16 cellular contexts compared by ENCODE assay signal in the genomic region with DNA sequence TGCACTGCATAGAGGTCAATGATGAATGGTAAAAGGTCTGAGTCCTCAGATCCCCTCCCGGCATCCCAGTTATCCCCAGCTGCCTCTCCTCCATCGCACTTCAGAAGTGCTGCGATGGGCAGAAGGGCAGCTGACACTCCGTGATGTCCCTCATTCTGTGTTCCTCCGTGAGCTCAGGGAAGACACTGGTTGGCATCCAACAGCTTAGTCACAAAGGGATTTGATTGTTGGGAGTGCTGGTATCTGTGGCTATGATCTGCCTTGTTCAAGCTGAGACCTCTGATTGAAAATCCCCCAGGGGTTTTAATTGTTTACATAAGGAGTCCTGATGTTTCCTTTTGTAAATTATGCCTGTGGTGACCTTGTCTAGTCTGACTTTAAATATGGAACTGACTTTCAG. TPM values are rescaled to one million over a fixed set of nuclear protein-coding genes. Genes with fewer than 3 reads are reported as not detected.
DNase-seq lines count a peak whose midpoint lies in the region; ATAC-seq lines count a peak whose summit lies in the region.
"Had no signal": no experiment of that assay in that cellular context is flagged by ENCODE, and none has a peak within 500 bp of the region (broad histone marks: within the 10 kb centered on the region; RNA-seq: fewer than 3 reads in every experiment).

No MANE protein-coding gene starts in this region.

- peaks cover 0 to 30% (median 5%) of the 10 kb centered on the region in 4 donors for H3K4me1 Mint-ChIP-seq in CD4-positive, CD25-positive, alpha-beta regulatory T cell
- H3K4me1 Mint-ChIP-seq in activated naive CD8-positive, alpha-beta T cell treated with anti-CD3 and anti-CD28 coated beads for 36 hours: peaks cover 5% of the 10 kb centered on the region

- H3K36me3 Mint-ChIP-seq in CD4-positive, CD25-positive, alpha-beta regulatory T cell: peaks cover 51% of the 10 kb centered on the region
- H3K36me3 Mint-ChIP-seq in activated naive CD8-positive, alpha-beta T cell treated with anti-CD3 and anti-CD28 coated beads for 36 hours: peaks cover 26% of the 10 kb centered on the region

- no peaks in the 10 kb centered on the region for H3K4me1 ChIP-seq in CD4-positive, CD25-positive, alpha-beta regulatory T cell (ENCODE audit: control insufficient read depth, insufficient read depth, low read length, poor library complexity, severe bottlenecking)

- ATAC-seq in CD4-positive, CD25-positive, alpha-beta regulatory T cell (ENCODE audit: low read depth in 2 of 2): no peak
- no peak for ATAC-seq in HG03045 (IDR thresholded peaks at IDR 0.05; ENCODE audit: unreplicated experiment)
- ATAC-seq: left colon; natural killer cell treated with Interleukin-12 subunit alpha and Interleukin-12 subunit beta and Interleukin-15 and Interleukin-18, amount 100 ng/mL, for 72 hours had no signal

- H3K27ac Mint-ChIP-seq in CD4-positive, CD25-positive, alpha-beta regulatory T cell: peak overlapping the region in 2 of 3 donors; percentile 31 to 74
- peak overlapping the region; percentile 23 for H3K27ac Mint-ChIP-seq in activated naive CD8-positive, alpha-beta T cell treated with anti-CD3 and anti-CD28 coated beads for 36 hours

- H3K9me3 Mint-ChIP-seq in CD4-positive, CD25-positive, alpha-beta regulatory T cell: no peaks in the 10 kb centered on the region
- H3K9me3 Mint-ChIP-seq in activated naive CD8-positive, alpha-beta T cell treated with anti-CD3 and anti-CD28 coated beads for 36 hours: no peaks in the 10 kb centered on the region
- H3K9me3 Mint-ChIP-seq: natural killer cell treated with Interleukin-12 subunit alpha and Interleukin-12 subunit beta and Interleukin-15 and Interleukin-18, amount 100 ng/mL, for 72 hours had no signal

- no peak overlapping the region for H3K4me3 Mint-ChIP-seq in CD4-positive, CD25-positive, alpha-beta regulatory T cell
- no peak overlapping the region for H3K4me3 Mint-ChIP-seq in activated naive CD8-positive, alpha-beta T cell treated with anti-CD3 and anti-CD28 coated beads for 36 hours
- H3K4me3 Mint-ChIP-seq: natural killer cell treated with Interleukin-12 subunit alpha and Interleukin-12 subunit beta and Interleukin-15 and Interleukin-18, amount 100 ng/mL, for 72 hours had no signal

- no peak overlapping the region for H3K27ac ChIP-seq in CD4-positive, CD25-positive, alpha-beta regulatory T cell (ENCODE audit: insufficient read depth, low read length, poor library complexity, severe bottlenecking)

- no peaks in the 10 kb centered on the region for H3K27me3 Mint-ChIP-seq in CD4-positive, CD25-positive, alpha-beta regulatory T cell
- no peaks in the 10 kb centered on the region for H3K27me3 Mint-ChIP-seq in activated naive CD8-positive, alpha-beta T cell treated with anti-CD3 and anti-CD28 coated beads for 36 hours
- H3K27me3 Mint-ChIP-seq: natural killer cell treated with Interleukin-12 subunit alpha and Interleukin-12 subunit beta and Interleukin-15 and Interleukin-18, amount 100 ng/mL, for 72 hours had no signal

- peaks cover 91% of the 10 kb centered on the region for H3K36me3 ChIP-seq in CD4-positive, CD25-positive, alpha-beta regulatory T cell (ENCODE audit: control insufficient read depth, insufficient read depth, low read length)

- no peaks in the 10 kb centered on the region for H3K27me3 ChIP-seq in CD4-positive, CD25-positive, alpha-beta regulatory T cell (ENCODE audit: control insufficient read depth, insufficient read depth, low read length)

- no peak overlapping the region for H3K4me3 ChIP-seq in CD4-positive, CD25-positive, alpha-beta regulatory T cell (ENCODE audit: low read depth, low read length)

- no peaks in the 10 kb centered on the region for H3K9me3 ChIP-seq in CD4-positive, CD25-positive, alpha-beta regulatory T cell (ENCODE audit: control insufficient read depth in 2 of 2, low read length in 2 of 2)

- DNase-seq in CD4-positive, CD25-positive, alpha-beta regulatory T cell: no peak
- DNase-seq in ELR (ENCODE audit: low read depth) (peak; percentile 20), myocyte (ENCODE audit: low read depth) (peak; percentile 79), HuH-7.5 (ENCODE audit: low spot score) (no peak), HuH-7 (ENCODE audit: low spot score) (no peak), NCI-H1092 (lab: John Stamatoyannopoulos, UW) (no peak)
- DNase-seq in activated naive CD8-positive, alpha-beta T cell treated with anti-CD3 and anti-CD28 coated beads for 36 hours: no peak
- DNase-seq: activated effector memory CD4-positive, alpha-beta T cell treated with anti-CD3 and anti-CD28 coated beads, Interleukin-2, amount 50 U/mL, for 16 hours; Calu3; glutamatergic neuron; HCEC 1CT; left colon; NCI-H446 treated with DMSO at 0.1 percent for 48 hours; RPMI8226 had no signal

RNA-seq across cellular contexts. Expression of a gene that starts 19.0 kb away (rescaled TPM):
- 1.7 TPM for total RNA-seq in CD4-positive, CD25-positive, alpha-beta regulatory T cell
- polyA plus RNA-seq in CD4-positive, CD25-positive, alpha-beta regulatory T cell: not detected
- under 1 TPM in 1 of 2 experiments, not detected in 1; 0.31 TPM for total RNA-seq in activated naive CD8-positive, alpha-beta T cell treated with anti-CD3 and anti-CD28 coated beads for 36 hours
- not detected in 2 replicates for total RNA-seq in myocyte
- polyA plus RNA-seq in myocyte (2012): not detected
- total RNA-seq: Calu3, left colon had no signal

RNA-seq across cellular contexts. Expression of a gene that starts 37.2 kb away (rescaled TPM):
- total RNA-seq in CD4-positive, CD25-positive, alpha-beta regulatory T cell: 125 TPM
- polyA plus RNA-seq in CD4-positive, CD25-positive, alpha-beta regulatory T cell: 10 to 100 TPM; 15.2 to 23.5 (median 19.0) TPM
- 10 to 100 TPM; 23.4 to 26.1 TPM for total RNA-seq in activated naive CD8-positive, alpha-beta T cell treated with anti-CD3 and anti-CD28 coated beads for 36 hours
- total RNA-seq in myocyte: 40.8 and 43.7 TPM in 2 replicates
- polyA plus RNA-seq in myocyte (2012): 20.0 TPM

Comparison
In these comparisons a context has a peak if more than half of its experiments do, and no peak if none do; other contexts are left out.
1. DNase-seq: peak in ELR (single experiment) and myocyte (single experiment); none in CD4-positive, CD25-positive, alpha-beta regulatory T cell (0 of 3), activated naive CD8-positive, alpha-beta T cell treated with anti-CD3 and anti-CD28 coated beads for 36 hours (single experiment), HuH-7.5 (single experiment), HuH-7 (single experiment) and NCI-H1092 (single experiment).